ENCODE assay signal across 8 cellular contexts in genomic region chr17:1455748-1456599, GRCh38. TPM values are rescaled to one million over a fixed set of nuclear protein-coding genes. Genes with fewer than 3 reads are reported as not detected.
A peak's percentile ranks its signal among the peaks of the same experiment; 100 is the strongest.
DNase-seq lines count a peak whose midpoint lies in the region; ATAC-seq and TF ChIP-seq lines count a peak whose summit lies in the region.

TSS of gene CRK (minus strand) at chr17:1456232. CDS start at chr17:1456117, 115 bp downstream.

- CTCF ChIA-PET in Panc1 (lab: Charles Lee), result interaction anchor here (0.6 kb wide), 1 partner anchor 12 kb away, joined by 3 read pairs; no protein-coding TSS in a partner anchor

- H3K4me2 ChIP-seq in KMS-11, result peak within 1 kb of the TSS; percentile 84

- in situ Hi-C loops in Panc1 (cut with HindIII; ENCODE audit: low pct_unique_long_range_greater_than_20kb, low sequenced_read_pairs), result no loop called here

- H3K4me3 Mint-ChIP-seq in activated T-cell treated with anti-CD3 and anti-CD28 coated beads, Interleukin-2, amount 50 U/mL, for 72 hours, result peak within 1 kb of the TSS; percentile 89 to 96

- BruUV-seq in Panc1 (replicated peaks; lab: Mats Ljungman, UMichigan), result no TSS peak

- peak; percentile 82 for DNase-seq in DMS53 treated with DMSO at 0.1 percent for 48 hours (lab: John Stamatoyannopoulos, UW; ENCODE audit: unreplicated experiment)
- DNase-seq in Panc1 (ENCODE audit: low read depth, low spot score), result peak; percentile 64
- DNase-seq in activated T-cell treated with anti-CD3 and anti-CD28 coated beads, Interleukin-2, amount 50 U/mL, for 72 hours, result peak; percentile 98 to 100
- peak; percentile 98 for DNase-seq in esophagus muscularis mucosa (ENCODE audit: extremely low spot score)
- DNase-seq in stimulated activated CD8-positive, alpha-beta memory T cell treated with anti-CD3 and anti-CD28 coated beads, Interleukin-7, amount 100 ng/mL, for 24 hours (ENCODE audit: low read depth), result peak; percentile 95

- H3K4me1 Mint-ChIP-seq in activated T-cell treated with anti-CD3 and anti-CD28 coated beads, Interleukin-2, amount 50 U/mL, for 72 hours (ENCODE audit: low read depth), result peaks cover 52% of the 10 kb centered on the region

- peaks cover 2 to 13% of the 10 kb centered on the region in 2 donors for H3K36me3 Mint-ChIP-seq in activated T-cell treated with anti-CD3 and anti-CD28 coated beads, Interleukin-2, amount 50 U/mL, for 72 hours (ENCODE audit: insufficient read depth in 2 of 2)

- H3K9ac ChIP-seq in KMS-11, result peak within 1 kb of the TSS; percentile 78

- H3K36me3 ChIP-seq in KMS-11 (ENCODE audit: insufficient read depth) (no peaks in the 10 kb centered on the region), Panc1 (ENCODE audit: control insufficient read depth, insufficient read depth, low read length) (no peaks in the 10 kb centered on the region; the same call in none of the 2 replicates), esophagus muscularis mucosa (peaks cover 0 to 9% (median 5%) of the 10 kb centered on the region in 4 donors), muscle layer of duodenum (ENCODE audit: control insufficient read depth in 1 of 2, insufficient read depth in 2 of 2, low read length in 2 of 2) (peaks cover 0 to 6% of the 10 kb centered on the region in 2 donors)

- TF ChIP-seq CTCF in KMS-11 (conservative IDR thresholded peaks at IDR 0.05; ENCODE audit: low read depth, low read length) (no peak), Panc1 (IDR thresholded peaks at IDR 0.05) (no peak), esophagus muscularis mucosa (IDR thresholded peaks at IDR 0.05) (peak in 2 of 3 experiments; percentile 19 to 28)

- POLR2A ChIA-PET in Panc1 (lab: Charles Lee), result no interaction called here

- H3K79me2 ChIP-seq in KMS-11 (ENCODE audit: insufficient read depth, low read depth), result peaks cover 46% of the 10 kb centered on the region

- TF ChIP-seq EP300 in esophagus muscularis mucosa (IDR thresholded peaks at IDR 0.05), result no peak

- H3K27ac ChIP-seq in KMS-11 (peak within 1 kb of the TSS; percentile 63), Panc1 (ENCODE audit: low read length) (peak within 1 kb of the TSS; percentile 91), esophagus muscularis mucosa (replicated peaks in 1 of 4) (peak within 1 kb of the TSS; percentile 90 to 99 (median 90)), muscle layer of duodenum (ENCODE audit: low read length) (peak within 1 kb of the TSS; percentile 83)

- WGBS in esophagus muscularis mucosa, result under 1% methylated on average over 54 of the region's 97 CpGs

- H3K27ac Mint-ChIP-seq in activated T-cell treated with anti-CD3 and anti-CD28 coated beads, Interleukin-2, amount 50 U/mL, for 72 hours, result peak within 1 kb of the TSS; percentile 85

- TF ChIP-seq POLR2A in esophagus muscularis mucosa (IDR thresholded peaks at IDR 0.05; ENCODE audit: low read depth), result peak; percentile 89

- peak within 1 kb of the TSS; percentile 79 for H2AFZ ChIP-seq in KMS-11 (ENCODE audit: low read depth)

- H4K20me1 ChIP-seq in KMS-11 (ENCODE audit: insufficient read depth), result no peaks in the 10 kb centered on the region

- H3K4me1 ChIP-seq in KMS-11 (ENCODE audit: low read depth, poor library complexity, severe bottlenecking) (peaks cover 18% of the 10 kb centered on the region), Panc1 (ENCODE audit: control insufficient read depth, insufficient read depth, low read length) (peaks cover 18% of the 10 kb centered on the region), esophagus muscularis mucosa (peaks cover 53 to 67% (median 63%) of the 10 kb centered on the region in 4 donors), muscle layer of duodenum (ENCODE audit: control insufficient read depth in 1 of 2, insufficient read depth in 2 of 2, low read length in 2 of 2) (peaks cover 8 to 26% of the 10 kb centered on the region in 2 donors)

- H3K27me3 Mint-ChIP-seq in activated T-cell treated with anti-CD3 and anti-CD28 coated beads, Interleukin-2, amount 50 U/mL, for 72 hours (ENCODE audit: low read depth), result peaks cover 18% of the 10 kb centered on the region

- H3K9me3 ChIP-seq in Panc1 (ENCODE audit: control insufficient read depth, insufficient read depth, low read depth, low read length), result no peaks in the 10 kb centered on the region
- H3K9me3 ChIP-seq in esophagus muscularis mucosa, result no peaks in the 10 kb centered on the region
- H3K9me3 ChIP-seq in muscle layer of duodenum (ENCODE audit: control insufficient read depth in 1 of 2, low read length in 2 of 2), result no peaks in the 10 kb centered on the region

- intact Hi-C loops in Panc1 (cut with micrococcal nuclease; ENCODE audit: unreplicated experiment) (loop anchor here (10.0 kb wide), 1 partner anchor 91 kb away; no protein-coding TSS in a partner anchor), esophagus muscularis mucosa (cut with DNase I) (no loop called here)

- no peaks in the 10 kb centered on the region for H3K9me3 Mint-ChIP-seq in activated T-cell treated with anti-CD3 and anti-CD28 coated beads, Interleukin-2, amount 50 U/mL, for 72 hours

- ATAC-seq in GM21723 (IDR thresholded peaks at IDR 0.05; ENCODE audit: unreplicated experiment) (peak; percentile 76), Panc1 (peak; percentile 91)
- ATAC-seq in activated T-cell treated with anti-CD3 and anti-CD28 coated beads, Interleukin-2, amount 50 U/mL, for 72 hours (replicated peaks in 1 of 2), result peak; percentile 93 to 95

- H3K27me3 ChIP-seq in KMS-11 (ENCODE audit: insufficient read depth, low read depth) (no peaks in the 10 kb centered on the region), Panc1 (ENCODE audit: control insufficient read depth, insufficient read depth, low read length) (no peaks in the 10 kb centered on the region), esophagus muscularis mucosa (no peaks in the 10 kb centered on the region), muscle layer of duodenum (ENCODE audit: low read depth, low read length) (no peaks in the 10 kb centered on the region)

- H3K4me3 ChIP-seq in KMS-11 (IDR thresholded peaks at IDR 0.05; ENCODE audit: insufficient read depth, low read depth, low read length) (no peak within 1 kb of the TSS), Panc1 (ENCODE audit: low read depth in 2 of 2, low read length in 2 of 2) (peak within 1 kb of the TSS; percentile 85 to 90), esophagus muscularis mucosa (peak within 1 kb of the TSS; percentile 71 to 88 (median 84)), muscle layer of duodenum (ENCODE audit: low read depth in 1 of 2, low read length in 2 of 2) (peak within 1 kb of the TSS; percentile 70 to 97)

RNA-seq across cellular contexts. Expression of gene CRK, which starts in this region (rescaled TPM):
- total RNA-seq in Panc1 (2021; ENCODE audit: unreplicated experiment) (67.0 TPM), esophagus muscularis mucosa (100 to 1,000 TPM in 1 of 4 donors, 10 to 100 TPM in 3; 59.8 to 102 (median 75.7) TPM)
- polyA plus RNA-seq in Panc1 (2012; ENCODE audit: insufficient read length), result 46.2 TPM
- total RNA-seq in activated T-cell treated with anti-CD3 and anti-CD28 coated beads, Interleukin-2, amount 50 U/mL, for 72 hours, result 10 to 100 TPM; 18.7 to 22.9 TPM

Comparison
In these comparisons a context has a peak if more than half of its experiments do, and no peak if none do; other contexts are left out.
1. CTCF ChIP-seq: peak in esophagus muscularis mucosa (2 of 3); none in KMS-11 (single experiment) and Panc1 (single experiment).
2. Peak in every context shown above with its lines, with median percentiles within 50 percentile points of each other: DNase-seq, ATAC-seq and H3K27ac ChIP-seq.